Comparison of ENCODE assay signal across 16 cellular contexts in genomic region chr2:153165021-153165420, GRCh38.
A peak's percentile ranks its signal among the peaks of the same experiment; 100 is the strongest.
DNase-seq lines count a peak whose midpoint lies in the region; ATAC-seq and TF ChIP-seq lines count a peak whose summit lies in the region.
"Had no signal": no experiment of that assay in that cellular context is flagged by ENCODE, and none has a peak within 500 bp of the region (broad histone marks: within the 10 kb centered on the region; RNA-seq: fewer than 3 reads in every experiment).

No MANE protein-coding gene starts in this region.

- peak; percentile 55 for ATAC-seq in mucosa of descending colon
- ATAC-seq: A549, HCT116, HepG2 had no signal

- peaks cover 6% of the 10 kb centered on the region for H3K4me1 ChIP-seq in mucosa of descending colon (ENCODE audit: low read depth)
- H3K4me1 ChIP-seq in Peyer's patch: no peaks in the 10 kb centered on the region
- H3K4me1 ChIP-seq: A549, BE2C had no signal

- no peaks in the 10 kb centered on the region for H3K27me3 ChIP-seq in Peyer's patch
- H3K27me3 ChIP-seq: BE2C had no signal

- H3K27ac ChIP-seq in Peyer's patch: no peak overlapping the region
- H3K27ac ChIP-seq: A549, C4-2B, GM23248 had no signal

- H3K9me3 ChIP-seq in mucosa of descending colon (no peaks in the 10 kb centered on the region), Peyer's patch (no peaks in the 10 kb centered on the region)
- H3K9me3 ChIP-seq: A549, BE2C had no signal

- H3K4me3 ChIP-seq in mucosa of descending colon (no peak overlapping the region), Peyer's patch (no peak overlapping the region)
- H3K4me3 ChIP-seq: A549, GM23248 had no signal

- intact Hi-C loops in mucosa of descending colon (cut with DNase I, micrococcal nuclease): no loop called here

- H3K36me3 ChIP-seq in mucosa of descending colon (ENCODE audit: low read depth) (no peaks in the 10 kb centered on the region), Peyer's patch (no peaks in the 10 kb centered on the region)
- H3K36me3 ChIP-seq: BE2C had no signal

- peak; percentile 70 for DNase-seq in NCI-H2171 treated with DMSO at 0.1 percent for 48 hours (lab: John Stamatoyannopoulos, UW)
- no peak for DNase-seq in NCI-H2171 (lab: John Stamatoyannopoulos, UW)
- peak; percentile 8 for DNase-seq in NCI-H146 treated with DMSO at 0.1 percent for 48 hours (lab: John Stamatoyannopoulos, UW; ENCODE audit: unreplicated experiment)
- DNase-seq in NCI-H748 (lab: John Stamatoyannopoulos, UW; ENCODE audit: unreplicated experiment): peak; percentile 64
- no peak for DNase-seq in mucosa of descending colon
- no peak for DNase-seq in Peyer's patch
- DNase-seq in GM03348 (ENCODE audit: low spot score): no peak
- DNase-seq: BE2C; CD8-positive, alpha-beta memory T cell; DND-41; GDM1; GM23248 had no signal

- TF ChIP-seq CTCF in mucosa of descending colon (IDR thresholded peaks at IDR 0.05) (no peak), Peyer's patch (IDR thresholded peaks at IDR 0.05) (no peak)

- TF ChIP-seq POLR2A in Peyer's patch (IDR thresholded peaks at IDR 0.05): no peak

Comparison
In these comparisons a context has a peak if more than half of its experiments do, and no peak if none do; other contexts are left out.
1. DNase-seq: peak in NCI-H2171 treated with DMSO at 0.1 percent for 48 hours (single experiment), NCI-H146 treated with DMSO at 0.1 percent for 48 hours (single experiment) and NCI-H748 (single experiment); none in NCI-H2171 (single experiment), mucosa of descending colon (0 of 3), Peyer's patch (0 of 3) and GM03348 (single experiment).